Comparison of ENCODE assay signal across 20 cellular contexts in the genomic region with DNA sequence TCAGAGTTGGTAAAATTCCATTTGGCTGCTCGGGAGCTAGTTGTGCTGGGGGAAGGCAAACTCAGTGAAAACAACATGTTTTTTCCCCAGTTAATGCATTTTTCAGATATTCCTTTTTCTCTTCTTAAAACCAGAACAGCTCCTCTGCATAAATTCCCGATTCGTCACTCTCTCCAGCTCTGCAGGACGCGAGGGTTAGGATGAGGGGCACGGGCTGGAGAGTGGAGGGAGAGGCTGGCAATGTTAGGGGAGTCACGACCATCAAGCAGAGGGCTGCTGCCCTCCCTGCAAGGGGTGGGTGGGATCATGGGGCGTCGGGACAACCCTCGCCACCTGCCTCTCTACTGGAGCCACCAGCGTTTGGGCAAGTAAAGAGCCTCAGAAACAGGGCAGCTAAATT. TPM values are rescaled to one million over a fixed set of nuclear protein-coding genes. Genes with fewer than 3 reads are reported as not detected.
"Had no signal": no experiment of that assay in that cellular context is flagged by ENCODE, and none has a peak within 500 bp of the region (broad histone marks: within the 10 kb centered on the region; RNA-seq: fewer than 3 reads in every experiment).

No MANE protein-coding gene starts in this region.

- H3K9me3 Mint-ChIP-seq: dendritic cell treated with granulocyte-macrophage colony-stimulating factor and Interleukin-4, amounts not matched to agents 40 ng/mL and 50 ng/mL, for 4 days; naive thymus-derived CD8-positive, alpha-beta T cell; stimulated activated memory B cell treated with anti-CD40 and anti-IgM and Interleukin-4, amounts not matched to agents 10 μg/mL and 1 μg/mL and 100 μg/mL, for 72 hours; stimulated activated naive CD8-positive, alpha-beta T cell treated with anti-CD3 and anti-CD28 coated beads, Interleukin-15, Interleukin-2, amounts not matched to agents 100 ng/mL and 50 ng/mL, for 24 hours had no signal

- H3K9me3 ChIP-seq: heart right ventricle, mucosa of descending colon, psoas muscle, right lobe of liver, tibial artery, upper lobe of right lung, vagina had no signal

- H3K27ac Mint-ChIP-seq: dendritic cell treated with granulocyte-macrophage colony-stimulating factor and Interleukin-4, amounts not matched to agents 40 ng/mL and 50 ng/mL, for 4 days; stimulated activated memory B cell treated with anti-CD40 and anti-IgM and Interleukin-4, amounts not matched to agents 10 μg/mL and 1 μg/mL and 100 μg/mL, for 72 hours; stimulated activated naive CD8-positive, alpha-beta T cell treated with anti-CD3 and anti-CD28 coated beads, Interleukin-15, Interleukin-2, amounts not matched to agents 100 ng/mL and 50 ng/mL, for 24 hours had no signal

- H3K36me3 ChIP-seq: heart right ventricle, right lobe of liver, tibial artery, upper lobe of right lung, vagina had no signal

- H3K27ac ChIP-seq: heart right ventricle, parathyroid adenoma, psoas muscle, right lobe of liver, tibial artery, upper lobe of right lung, vagina had no signal

- DNase-seq: heart right ventricle; hypothalamus; kidney glomerular epithelial cell; mammary epithelial cell; mucosa of descending colon; naive thymus-derived CD8-positive, alpha-beta T cell; occipital lobe; psoas muscle; retina; right lobe of liver; stimulated activated CD4-positive, alpha-beta T cell treated with anti-CD3 and anti-CD28 coated beads, Interleukin-4, amount 100 ng/mL, for 1 hour; stimulated activated CD8-positive, alpha-beta memory T cell treated with anti-CD3 and anti-CD28 coated beads, Interleukin-4, amount 100 ng/mL, for 48 hours; tibial artery; upper lobe of right lung had no signal

- H3K4me3 ChIP-seq: heart right ventricle, mucosa of descending colon, psoas muscle, right lobe of liver, tibial artery, upper lobe of right lung, vagina had no signal

- H3K4me1 ChIP-seq: parathyroid adenoma, upper lobe of right lung, vagina had no signal

- H3K27me3 ChIP-seq: heart right ventricle, right lobe of liver, upper lobe of right lung, vagina had no signal

- H3K4me3 Mint-ChIP-seq: dendritic cell treated with granulocyte-macrophage colony-stimulating factor and Interleukin-4, amounts not matched to agents 40 ng/mL and 50 ng/mL, for 4 days; naive thymus-derived CD8-positive, alpha-beta T cell; stimulated activated memory B cell treated with anti-CD40 and anti-IgM and Interleukin-4, amounts not matched to agents 10 μg/mL and 1 μg/mL and 100 μg/mL, for 72 hours; stimulated activated naive CD8-positive, alpha-beta T cell treated with anti-CD3 and anti-CD28 coated beads, Interleukin-15, Interleukin-2, amounts not matched to agents 100 ng/mL and 50 ng/mL, for 24 hours had no signal

- H3K36me3 Mint-ChIP-seq: naive thymus-derived CD8-positive, alpha-beta T cell; stimulated activated memory B cell treated with anti-CD40 and anti-IgM and Interleukin-4, amounts not matched to agents 10 μg/mL and 1 μg/mL and 100 μg/mL, for 72 hours had no signal

- H3K79me2 ChIP-seq: parathyroid adenoma had no signal

- ATAC-seq: heart right ventricle; left lobe of liver; mucosa of descending colon; naive thymus-derived CD8-positive, alpha-beta T cell; psoas muscle; right lobe of liver; stimulated activated memory B cell treated with anti-CD40 and anti-IgM and Interleukin-4, amounts not matched to agents 10 μg/mL and 1 μg/mL and 100 μg/mL, for 72 hours; upper lobe of right lung had no signal

- H2AFZ ChIP-seq: parathyroid adenoma had no signal

RNA-seq across cellular contexts. Expression of a gene that starts 31.4 kb away (rescaled TPM):
- total RNA-seq: left lobe of liver; naive thymus-derived CD8-positive, alpha-beta T cell; right lobe of liver had no signal
- polyA plus RNA-seq: naive thymus-derived CD8-positive, alpha-beta T cell had no signal

RNA-seq across cellular contexts. Expression of a gene that starts 40.9 kb away (rescaled TPM):
- total RNA-seq: naive thymus-derived CD8-positive, alpha-beta T cell had no signal
